ENCODE assay signal across 28 cellular contexts in the genomic region with DNA sequence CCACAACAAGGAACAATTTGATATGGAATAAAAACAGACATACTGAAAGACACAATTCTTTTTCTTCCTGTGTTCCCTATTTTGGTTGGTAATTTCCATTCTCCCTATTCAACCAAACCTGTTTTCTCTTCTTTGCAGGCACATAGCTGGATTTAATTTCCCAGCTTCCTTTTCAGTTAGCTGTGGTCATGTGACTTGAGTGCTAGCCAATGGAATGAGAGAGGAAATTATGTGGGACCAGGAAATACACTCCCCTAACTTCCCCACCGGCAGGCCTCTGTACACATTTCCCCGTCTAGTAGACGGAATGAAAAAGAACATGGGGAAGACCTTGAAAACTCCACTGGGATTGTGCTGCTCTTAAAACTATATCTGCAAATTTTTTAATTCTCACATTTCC.
"Had no signal": no experiment of that assay in that cellular context is flagged by ENCODE, and none has a peak within 500 bp of the region (broad histone marks: within the 10 kb centered on the region; RNA-seq: fewer than 3 reads in every experiment).

No MANE protein-coding gene starts in this region.

- FAIRE-seq: urothelium cell line had no signal

- H3K27ac ChIP-seq: stomach, suprapubic skin, testis, thyroid gland, tibial artery, tibial nerve, transverse colon, upper lobe of left lung, upper lobe of right lung, uterus, vagina had no signal

- H3K9me3 Mint-ChIP-seq: stimulated activated effector memory CD8-positive, alpha-beta T cell treated with anti-CD3 and anti-CD28 coated beads, Interleukin-12 subunit alpha, Interleukin-12 subunit beta, amount 100 ng/mL, for 72 hours; type B pancreatic cell had no signal

- H3K36me3 ChIP-seq: thyroid gland, uterus had no signal

- H3K27me3 ChIP-seq: stomach, suprapubic skin, testis, thyroid gland, tibial artery, tibial nerve, transverse colon, upper lobe of left lung, upper lobe of right lung, uterus, vagina had no signal

- H3K4me3 ChIP-seq: stomach, suprapubic skin, testis, thyroid gland, tibial artery, tibial nerve, transverse colon, upper lobe of left lung, upper lobe of right lung, uterus, vagina had no signal

- H3K4me1 ChIP-seq: suprapubic skin, testis, thyroid gland, tibial artery, tibial nerve, transverse colon, upper lobe of left lung, upper lobe of right lung, uterus, vagina had no signal

- H3K4me1 Mint-ChIP-seq: stimulated activated effector memory CD8-positive, alpha-beta T cell treated with anti-CD3 and anti-CD28 coated beads, Interleukin-12 subunit alpha, Interleukin-12 subunit beta, amount 100 ng/mL, for 72 hours; stimulated activated naive CD8-positive, alpha-beta T cell treated with anti-CD3 and anti-CD28 coated beads, Interleukin-15, amount 100 ng/mL, for 72 hours had no signal

- H3K27me3 Mint-ChIP-seq: stimulated activated memory B cell treated with anti-CD40 and anti-IgM and Interleukin-4, amounts not matched to agents 10 μg/mL and 1 μg/mL and 100 μg/mL, for 72 hours; stimulated activated naive B cell treated with anti-CD40 and anti-IgM and Interleukin-4, amounts not matched to agents 10 μg/mL and 1 μg/mL and 100 μg/mL, for 72 hours; stimulated activated naive CD8-positive, alpha-beta T cell treated with anti-CD3 and anti-CD28 coated beads, Interleukin-15, amount 100 ng/mL, for 72 hours; stimulated activated naive CD8-positive, alpha-beta T cell treated with anti-CD3 and anti-CD28 coated beads, Interleukin-15, Interleukin-2, amounts not matched to agents 100 ng/mL and 50 ng/mL, for 24 hours; type B pancreatic cell had no signal

- H3K27ac Mint-ChIP-seq: stimulated activated effector memory CD8-positive, alpha-beta T cell treated with anti-CD3 and anti-CD28 coated beads, Interleukin-12 subunit alpha, Interleukin-12 subunit beta, amount 100 ng/mL, for 72 hours; stimulated activated memory B cell treated with anti-CD40 and anti-IgM and Interleukin-4, amounts not matched to agents 10 μg/mL and 1 μg/mL and 100 μg/mL, for 72 hours; stimulated activated naive B cell treated with anti-CD40 and anti-IgM and Interleukin-4, amounts not matched to agents 10 μg/mL and 1 μg/mL and 100 μg/mL, for 72 hours; stimulated activated naive CD8-positive, alpha-beta T cell treated with anti-CD3 and anti-CD28 coated beads, Interleukin-15, amount 100 ng/mL, for 72 hours; stimulated activated naive CD8-positive, alpha-beta T cell treated with anti-CD3 and anti-CD28 coated beads, Interleukin-15, Interleukin-2, amounts not matched to agents 100 ng/mL and 50 ng/mL, for 24 hours; type B pancreatic cell had no signal

- H3K9me3 ChIP-seq: suprapubic skin, testis, thyroid gland, tibial artery, transverse colon, upper lobe of left lung, upper lobe of right lung, uterus, vagina had no signal

- DNase-seq: stimulated activated CD4-positive, alpha-beta T cell treated with anti-CD3 and anti-CD28 coated beads, Interleukin-2, amount 100 ng/mL, for 48 hours; stimulated activated CD4-positive, alpha-beta T cell treated with anti-CD3 and anti-CD28 coated beads, Interleukin-4, amount 100 ng/mL, for 1 hour; stimulated activated CD4-positive, alpha-beta T cell treated with anti-CD3 and anti-CD28 coated beads, Interleukin-4, amount 100 ng/mL, for 24 hours; stimulated activated CD4-positive, alpha-beta T cell treated with anti-CD3 and anti-CD28 coated beads, Interleukin-4, amount 100 ng/mL, for 4 hours; stimulated activated CD8-positive, alpha-beta memory T cell treated with anti-CD3 and anti-CD28 coated beads, Interleukin-4, amount 100 ng/mL, for 48 hours; stimulated activated naive B cell treated with anti-CD40 and anti-IgM and Interleukin-4, amounts not matched to agents 10 μg/mL and 1 μg/mL and 100 μg/mL, for 72 hours; stimulated activated naive CD4-positive, alpha-beta T cell; stimulated activated naive CD4-positive, alpha-beta T cell treated with Interleukin-2 at 50 U/mL for 16 hours; stimulated activated naive CD8-positive, alpha-beta T cell treated with anti-CD3 and anti-CD28 coated beads, Interleukin-15, amount 100 ng/mL, for 72 hours; stimulated activated naive CD8-positive, alpha-beta T cell treated with anti-CD3 and anti-CD28 coated beads, Interleukin-15, Interleukin-2, amounts not matched to agents 100 U/mL and 50 U/mL, for 24 hours; stomach; substantia nigra; testis; thyroid gland; tibial artery; transverse colon; trophoblast cell; upper lobe of left lung; upper lobe of right lung; uterus had no signal

- ATAC-seq: stimulated activated effector memory CD8-positive, alpha-beta T cell treated with anti-CD3 and anti-CD28 coated beads, Interleukin-12 subunit alpha, Interleukin-12 subunit beta, amount 100 ng/mL, for 72 hours; stimulated activated memory B cell treated with anti-CD40 and anti-IgM and Interleukin-4, amounts not matched to agents 10 μg/mL and 1 μg/mL and 100 μg/mL, for 72 hours; stimulated activated naive B cell treated with anti-CD40 and anti-IgM and Interleukin-4, amounts not matched to agents 10 μg/mL and 1 μg/mL and 100 μg/mL, for 72 hours; stimulated activated naive CD8-positive, alpha-beta T cell treated with anti-CD3 and anti-CD28 coated beads, Interleukin-15, amount 100 ng/mL, for 72 hours; stimulated activated naive CD8-positive, alpha-beta T cell treated with anti-CD3 and anti-CD28 coated beads, Interleukin-15, Interleukin-2, amounts not matched to agents 100 U/mL and 50 U/mL, for 24 hours; upper lobe of right lung had no signal

- H3K4me3 Mint-ChIP-seq: stimulated activated effector memory CD8-positive, alpha-beta T cell treated with anti-CD3 and anti-CD28 coated beads, Interleukin-12 subunit alpha, Interleukin-12 subunit beta, amount 100 ng/mL, for 72 hours; stimulated activated memory B cell treated with anti-CD40 and anti-IgM and Interleukin-4, amounts not matched to agents 10 μg/mL and 1 μg/mL and 100 μg/mL, for 72 hours; stimulated activated naive B cell treated with anti-CD40 and anti-IgM and Interleukin-4, amounts not matched to agents 10 μg/mL and 1 μg/mL and 100 μg/mL, for 72 hours; stimulated activated naive CD8-positive, alpha-beta T cell treated with anti-CD3 and anti-CD28 coated beads, Interleukin-15, amount 100 ng/mL, for 72 hours; stimulated activated naive CD8-positive, alpha-beta T cell treated with anti-CD3 and anti-CD28 coated beads, Interleukin-15, Interleukin-2, amounts not matched to agents 100 ng/mL and 50 ng/mL, for 24 hours; type B pancreatic cell had no signal
